In genomic region chr7:120370954-120371353, GRCh38 we compare ENCODE assay signal across 15 cellular contexts.
DNase-seq lines count a peak whose midpoint lies in the region; ATAC-seq, FAIRE-seq and TF ChIP-seq lines count a peak whose summit lies in the region.
"Had no signal": no experiment of that assay in that cellular context is flagged by ENCODE, and none has a peak within 500 bp of the region (broad histone marks: within the 10 kb centered on the region; RNA-seq: fewer than 3 reads in every experiment).

No MANE protein-coding gene starts in this region.

- no peak overlapping the region for H2AFZ ChIP-seq in GM12878 (ENCODE audit: control insufficient read depth, low read depth, low read length)

- 75% methylated on average over 2 of the region's 2 CpGs for WGBS in GM12878 (ENCODE audit: insufficient coverage, insufficient replicate concordance, low lambda C conversion rate, missing lambda C conversion rate)

- no peak for DNase-seq in GM12878 (ENCODE audit: low read depth, low spot score)
- DNase-seq in hippocampal formation (lab: John Stamatoyannopoulos, UW): no peak
- DNase-seq in activated effector memory CD4-positive, alpha-beta T cell treated with Interleukin-2 at 50 U/mL for 16 hours: no peak
- DNase-seq in mucosa of gallbladder (ENCODE audit: low spot score): no peak
- DNase-seq: activated T-cell treated with anti-CD3 and anti-CD28 coated beads, Interleukin-2, amount 50 U/mL, for 72 hours; CD4-positive, CD25-positive, alpha-beta regulatory T cell; dermis blood vessel endothelial cell; IMR-90; NCI-H2081; stimulated activated CD4-positive, alpha-beta T cell treated with anti-CD3 and anti-CD28 coated beads, Interleukin-12 subunit alpha, Interleukin-12 subunit beta, amount 100 ng/mL, for 4 hours; transverse colon had no signal

- no peak for TF ChIP-seq CTCF in GM12878 (IDR thresholded peaks at IDR 0.05 in 2 of 3, conservative IDR thresholded peaks at IDR 0.05 in 1 of 3; ENCODE audit: control insufficient read depth in 2 of 3, extremely low read depth in 1 of 3, insufficient read depth in 1 of 3, low read depth in 3 of 3, low read length in 3 of 3)

- H4K20me1 ChIP-seq in GM12878 (ENCODE audit: control insufficient read depth, insufficient read depth): no peaks in the 10 kb centered on the region

- no peak overlapping the region for H3K4me2 ChIP-seq in GM12878 (ENCODE audit: control insufficient read depth, insufficient read depth)

- POLR2A ChIA-PET in GM12878 (lab: Charles Lee): interaction anchor here (0.6 to 1.4 kb wide), 3 partner anchors 10 to 21 kb away, joined by 3 to 5 read pairs (median 3); no protein-coding TSS in a partner anchor

- H3K4me1 ChIP-seq in GM12878 (ENCODE audit: control insufficient read depth, insufficient read depth, low read length): no peaks in the 10 kb centered on the region
- H3K4me1 ChIP-seq: transverse colon had no signal

- no peaks in the 10 kb centered on the region for H3K79me2 ChIP-seq in GM12878 (ENCODE audit: control insufficient read depth, insufficient read depth, low read length)

- peak; percentile 31 for FAIRE-seq in GM12878 (lab: Jason Lieb, UNC)

- RAD21 ChIA-PET in GM12878 (lab: Charles Lee; ENCODE audit: unreplicated experiment): interaction anchor here (0.6 to 3.0 kb wide), 3 partner anchors 9 to 65 kb away, joined by 3 to 9 read pairs (median 3); no protein-coding TSS in a partner anchor

- no peak overlapping the region for H3K9ac ChIP-seq in GM12878 (ENCODE audit: control insufficient read depth, insufficient read depth, low read length)

- H3K27ac ChIP-seq in GM12878 (ENCODE audit: control insufficient read depth, insufficient read depth): no peak overlapping the region
- H3K27ac ChIP-seq: transverse colon had no signal

- H3K9me3 ChIP-seq in GM12878 (replicated peaks; ENCODE audit: control insufficient read depth, insufficient read depth, low read length): no peaks in the 10 kb centered on the region; the same call in 2 of the 3 replicates
- H3K9me3 ChIP-seq: transverse colon had no signal

- in situ Hi-C loops in GM12878 (cut with MboI): no loop called here

- H3K36me3 ChIP-seq in GM12878 (ENCODE audit: control insufficient read depth in 2 of 2, insufficient read depth in 2 of 2, low read length in 1 of 2): no peaks in the 10 kb centered on the region
- H3K36me3 ChIP-seq: transverse colon had no signal

- peak; percentile 88 for ATAC-seq in GM19025 (IDR thresholded peaks at IDR 0.05; ENCODE audit: low read depth, unreplicated experiment)
- ATAC-seq in GM21717 (IDR thresholded peaks at IDR 0.05; ENCODE audit: unreplicated experiment): peak; percentile 61
- ATAC-seq in HG03432 (IDR thresholded peaks at IDR 0.05; ENCODE audit: unreplicated experiment): peak; percentile 72
- ATAC-seq in GM12878: peak; percentile 98
- ATAC-seq in GM19397 (IDR thresholded peaks at IDR 0.05; ENCODE audit: unreplicated experiment): no peak
- ATAC-seq: activated T-cell treated with anti-CD3 and anti-CD28 coated beads, Interleukin-2, amount 50 U/mL, for 72 hours had no signal

- no TSS peak for BruUV-seq in GM12878 (replicated peaks; lab: Mats Ljungman, UMichigan)

- no peaks in the 10 kb centered on the region for H3K27me3 ChIP-seq in GM12878 (replicated peaks in 1 of 2; ENCODE audit: control insufficient read depth in 2 of 2, insufficient read depth in 2 of 2, low read length in 1 of 2)
- H3K27me3 ChIP-seq: transverse colon had no signal

- no peak for TF ChIP-seq RAD21 in GM12878 (IDR thresholded peaks at IDR 0.05; ENCODE audit: insufficient read depth, low read depth, low read length)

- SMC1A ChIA-PET in GM12878 (lab: Charles Lee; ENCODE audit: uncharacterized antibody, unreplicated experiment): interaction anchor here (0.9 to 2.6 kb wide), 3 partner anchors 10 to 105 kb away, joined by 3 to 21 read pairs (median 5); no protein-coding TSS in a partner anchor

- intact Hi-C loops in GM12878 (cut with micrococcal nuclease; ENCODE audit: unreplicated experiment): no loop called here

- no peak overlapping the region for H3K4me3 ChIP-seq in GM12878
- H3K4me3 ChIP-seq: transverse colon had no signal

- TF ChIP-seq EP300 in GM12878 (IDR thresholded peaks at IDR 0.05; ENCODE audit: borderline replicate concordance in 1 of 2, control insufficient read depth in 1 of 2, low read depth in 2 of 2, low read length in 2 of 2): no peak

- CTCF ChIA-PET in GM12878 (lab: Yijun Ruan, JAX): interaction anchor here (1.0 to 1.9 kb wide), 4 partner anchors 10 to 184 kb away, joined by 3 to 8 read pairs (median 4); no protein-coding TSS in a partner anchor

- TF ChIP-seq POLR2A in GM12878 (IDR thresholded peaks at IDR 0.05; ENCODE audit: low read depth, low read length): no peak

TF ChIP-seq in GM12878, 131 proteins besides CTCF, POLR2A, EP300 and RAD21:
- no peak for TF ChIP-seq ZNF274 (IDR thresholded peaks at IDR 0.05; ENCODE audit: insufficient read depth, insufficient read length)
- TF ChIP-seq NR2C1 (IDR thresholded peaks at IDR 0.05): no peak
- no peak for TF ChIP-seq IRF3 (IDR thresholded peaks at IDR 0.05)
- no peak for TF ChIP-seq ESRRA (IDR thresholded peaks at IDR 0.05; ENCODE audit: low read length)
- TF ChIP-seq ZNF622 (IDR thresholded peaks at IDR 0.05): no peak
- peak; percentile 88 for TF ChIP-seq RAD51 (IDR thresholded peaks at IDR 0.05)
- TF ChIP-seq, protein P1, sequence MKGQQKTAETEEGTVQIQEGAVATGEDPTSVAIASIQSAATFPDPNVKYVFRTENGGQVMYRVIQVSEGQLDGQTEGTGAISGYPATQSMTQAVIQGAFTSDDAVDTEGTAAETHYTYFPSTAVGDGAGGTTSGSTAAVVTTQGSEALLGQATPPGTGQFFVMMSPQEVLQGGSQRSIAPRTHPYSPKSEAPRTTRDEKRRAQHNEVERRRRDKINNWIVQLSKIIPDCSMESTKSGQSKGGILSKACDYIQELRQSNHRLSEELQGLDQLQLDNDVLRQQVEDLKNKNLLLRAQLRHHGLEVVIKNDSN (IDR thresholded peaks at IDR 0.05; ENCODE audit: borderline replicate concordance, extremely low read length, insufficient read depth, low read depth, low read length): peak; percentile 36
- no peak for TF ChIP-seq YY1 (IDR thresholded peaks at IDR 0.05; ENCODE audit: low read depth, low read length)
- TF ChIP-seq NFIC (IDR thresholded peaks at IDR 0.05; ENCODE audit: low read depth, low read length): no peak
- peak; percentile 74; the same call in 1 of the 2 replicates for TF ChIP-seq SPI1 (IDR thresholded peaks at IDR 0.05; ENCODE audit: borderline replicate concordance, insufficient read depth, low read depth, low read length)
- no peak for TF ChIP-seq ZBTB4 (CRISPR knock-in tag; IDR thresholded peaks at IDR 0.05)
- TF ChIP-seq RELA (IDR thresholded peaks at IDR 0.05; ENCODE audit: borderline replicate concordance, partially characterized antibody): no peak
